1 cellular context compared by ENCODE assay signal in the genomic region with DNA sequence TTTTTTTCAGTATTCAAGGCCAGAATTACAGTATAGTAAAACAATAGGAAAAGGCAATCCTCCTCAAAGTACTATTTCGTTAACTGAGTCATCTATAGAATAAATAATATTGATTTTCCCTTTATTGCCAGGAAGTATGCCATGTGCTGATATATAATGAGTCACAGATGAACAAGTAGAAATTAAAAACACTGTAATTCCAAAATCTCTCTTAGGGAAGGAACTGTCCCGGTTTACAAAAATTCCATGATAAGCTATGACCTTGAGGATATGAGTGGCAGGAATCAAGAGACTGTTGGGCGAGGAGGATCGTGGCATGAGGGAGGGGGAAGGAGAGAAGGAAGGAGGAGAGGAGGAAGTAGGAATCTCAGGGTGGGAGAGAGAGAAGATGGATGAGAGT.
TF ChIP-seq lines count a peak whose summit lies in the region.

No MANE protein-coding gene starts in this region.

TF ChIP-seq in H1, 55 proteins besides CTCF, POLR2A, EP300 and RAD21:
- TF ChIP-seq FOSL1 (IDR thresholded peaks at IDR 0.05; ENCODE audit: insufficient read depth, low read depth, low read length) (no peak), CEBPB (IDR thresholded peaks at IDR 0.05; ENCODE audit: low read depth, low read length) (no peak), TAF1 (IDR thresholded peaks at IDR 0.05; ENCODE audit: low read depth, low read length) (no peak), TEAD4 (IDR thresholded peaks at IDR 0.05; ENCODE audit: low read depth, low read length) (no peak), NANOG (IDR thresholded peaks at IDR 0.05; ENCODE audit: insufficient read depth, low read depth, low read length, poor library complexity, severe bottlenecking) (no peak), CHD2 (IDR thresholded peaks at IDR 0.05; ENCODE audit: low read length) (no peak)
